ENCODE assay signal across 16 cellular contexts in the genomic region with DNA sequence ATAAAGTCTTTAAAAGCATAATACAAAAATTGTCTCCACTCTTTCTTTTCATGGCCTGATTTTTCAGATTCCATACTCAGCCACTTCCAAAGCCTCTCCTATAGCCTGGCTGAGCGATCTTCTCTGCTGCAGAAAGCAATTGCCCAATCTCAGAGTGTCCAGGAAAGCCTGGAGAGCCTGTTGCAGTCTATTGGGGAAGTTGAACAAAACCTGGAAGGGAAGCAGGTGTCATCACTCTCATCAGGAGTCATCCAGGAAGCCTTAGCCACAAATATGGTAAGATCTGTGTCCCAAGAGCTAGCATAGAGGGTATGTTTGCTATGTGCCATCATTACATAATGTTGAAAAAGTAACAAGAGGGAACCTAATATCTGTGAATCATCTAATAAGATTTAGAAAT.
A peak's percentile ranks its signal among the peaks of the same experiment; 100 is the strongest.
DNase-seq lines count a peak whose midpoint lies in the region; ATAC-seq and TF ChIP-seq lines count a peak whose summit lies in the region.
"Had no signal": no experiment of that assay in that cellular context is flagged by ENCODE, and none has a peak within 500 bp of the region (broad histone marks: within the 10 kb centered on the region; RNA-seq: fewer than 3 reads in every experiment).

No MANE protein-coding gene starts in this region.

- H3K36me3 ChIP-seq in GM23248 (ENCODE audit: low read depth) = peaks cover 32% of the 10 kb centered on the region

- no peak overlapping the region for H3K9ac ChIP-seq in GM23248

- in situ Hi-C loops in GM23248 (cut with MboI) = no loop called here

- no peak overlapping the region for H3K27ac ChIP-seq in GM23248
- H3K27ac ChIP-seq: coronary artery, pancreas had no signal

- H3K9me3 Mint-ChIP-seq in WTC11 (no peaks in the 10 kb centered on the region), glutamatergic neuron (ENCODE audit: unreplicated experiment) (peaks cover 10% of the 10 kb centered on the region)
- H3K9me3 Mint-ChIP-seq: activated B cell treated with CpG ODN at 0.5 μM for 24 hours had no signal

- DNase-seq in AG10803 (ENCODE audit: low read depth) = peak; percentile 18
- peak; percentile 11 for DNase-seq in GM23248
- DNase-seq in WTC11 (ENCODE audit: low spot score) = no peak
- DNase-seq in glutamatergic neuron = no peak
- no peak for DNase-seq in HPDE6-E6E7 (ENCODE audit: extremely low spot score)
- DNase-seq in amygdala (lab: John Stamatoyannopoulos, UW) = no peak
- no peak for DNase-seq in HT-29 (ENCODE audit: low spot score)
- no peak for DNase-seq in midbrain (lab: John Stamatoyannopoulos, UW)
- DNase-seq: activated B cell treated with CpG ODN at 0.5 μM for 24 hours; activated CD8-positive, alpha-beta memory T cell treated with anti-CD3 and anti-CD28 coated beads, Interleukin-2, amount 10 ng/mL, durations not matched to agents 7 days and 5 days; DMS79; NCI-H2171 treated with DMSO at 0.1 percent for 48 hours; pancreas; tibial artery had no signal

- H3K36me3 Mint-ChIP-seq in WTC11 (peaks cover 68% of the 10 kb centered on the region), glutamatergic neuron (ENCODE audit: unreplicated experiment) (peaks cover 7% of the 10 kb centered on the region)

- CTCF ChIA-PET in WTC11 (lab: Charles Lee) = no interaction called here

- H3K9me2 ChIP-seq in GM23248 (ENCODE audit: insufficient read depth) = no peaks in the 10 kb centered on the region

- 87 to 97% methylated on average over 1 of the region's 1 CpG for WGBS in GM23248 (ENCODE audit: low coverage in 1 of 2, low lambda C conversion rate in 2 of 2, missing lambda C conversion rate in 2 of 2), 2 experiments

- H3K27ac Mint-ChIP-seq in WTC11 = 0 out of 2 replicates have a peak overlapping the region, but pooled peaks have one; percentile 34
- H3K27ac Mint-ChIP-seq in glutamatergic neuron (ENCODE audit: unreplicated experiment) = peak overlapping the region; percentile 26
- H3K27ac Mint-ChIP-seq: activated B cell treated with CpG ODN at 0.5 μM for 24 hours had no signal

- H3K4me3 ChIP-seq in AG10803 (ENCODE audit: low read length) (no peak overlapping the region), GM23248 (no peak overlapping the region)
- H3K4me3 ChIP-seq: coronary artery, lung, pancreas, tibial artery had no signal

- no peaks in the 10 kb centered on the region for H3K27me3 Mint-ChIP-seq in WTC11 (ENCODE audit: low read depth)
- peaks cover 11% of the 10 kb centered on the region for H3K27me3 Mint-ChIP-seq in glutamatergic neuron (ENCODE audit: unreplicated experiment)
- H3K27me3 Mint-ChIP-seq: activated B cell treated with CpG ODN at 0.5 μM for 24 hours; activated CD8-positive, alpha-beta memory T cell treated with anti-CD3 and anti-CD28 coated beads, Interleukin-2, amount 10 ng/mL, durations not matched to agents 7 days and 5 days had no signal

- no peaks in the 10 kb centered on the region for H4K20me1 ChIP-seq in GM23248 (ENCODE audit: insufficient read depth)

- H3K9me3 ChIP-seq in GM23248 (ENCODE audit: low read depth) = no peaks in the 10 kb centered on the region
- H3K9me3 ChIP-seq: pancreas, tibial artery had no signal

- no peaks in the 10 kb centered on the region for H3K79me2 ChIP-seq in GM23248 (ENCODE audit: insufficient read depth)

- H3K4me2 ChIP-seq in GM23248 (ENCODE audit: unreplicated experiment) = no peak overlapping the region

- no peak for ATAC-seq in WTC11
- ATAC-seq: activated CD8-positive, alpha-beta memory T cell treated with anti-CD3 and anti-CD28 coated beads, Interleukin-2, amount 10 ng/mL, durations not matched to agents 7 days and 5 days; pancreas had no signal

- H3K27me3 ChIP-seq in GM23248 (replicated peaks; ENCODE audit: insufficient read depth) = no peaks in the 10 kb centered on the region
- H3K27me3 ChIP-seq: pancreas, tibial artery had no signal

- H3K4me1 Mint-ChIP-seq in WTC11 (no peaks in the 10 kb centered on the region), glutamatergic neuron (ENCODE audit: low read depth, unreplicated experiment) (no peaks in the 10 kb centered on the region)
- H3K4me1 Mint-ChIP-seq: activated B cell treated with CpG ODN at 0.5 μM for 24 hours; activated CD8-positive, alpha-beta memory T cell treated with anti-CD3 and anti-CD28 coated beads, Interleukin-2, amount 10 ng/mL, durations not matched to agents 7 days and 5 days had no signal

- H3F3A ChIP-seq in GM23248 (ENCODE audit: insufficient read depth) = no peaks in the 10 kb centered on the region

- no peak overlapping the region for H2AFZ ChIP-seq in GM23248

- H3K4me3 Mint-ChIP-seq in WTC11 (no peak overlapping the region), glutamatergic neuron (ENCODE audit: unreplicated experiment) (no peak overlapping the region)
- H3K4me3 Mint-ChIP-seq: activated B cell treated with CpG ODN at 0.5 μM for 24 hours; activated CD8-positive, alpha-beta memory T cell treated with anti-CD3 and anti-CD28 coated beads, Interleukin-2, amount 10 ng/mL, durations not matched to agents 7 days and 5 days had no signal

- POLR2A ChIA-PET in WTC11 (lab: Charles Lee) = no interaction called here

- H3K4me1 ChIP-seq in GM23248 (ENCODE audit: insufficient read depth) = no peaks in the 10 kb centered on the region

- TF ChIP-seq CTCF in AG10803 (conservative IDR thresholded peaks at IDR 0.05; ENCODE audit: low read length) = no peak
- no peak for TF ChIP-seq CTCF in WTC11 (IDR thresholded peaks at IDR 0.05)
- no peak for TF ChIP-seq CTCF in glutamatergic neuron (IDR thresholded peaks at IDR 0.05; ENCODE audit: partially characterized antibody, unreplicated experiment)

TF ChIP-seq in WTC11, 78 proteins besides CTCF, POLR2A, EP300 and RAD21:
- TF ChIP-seq, protein P1, sequence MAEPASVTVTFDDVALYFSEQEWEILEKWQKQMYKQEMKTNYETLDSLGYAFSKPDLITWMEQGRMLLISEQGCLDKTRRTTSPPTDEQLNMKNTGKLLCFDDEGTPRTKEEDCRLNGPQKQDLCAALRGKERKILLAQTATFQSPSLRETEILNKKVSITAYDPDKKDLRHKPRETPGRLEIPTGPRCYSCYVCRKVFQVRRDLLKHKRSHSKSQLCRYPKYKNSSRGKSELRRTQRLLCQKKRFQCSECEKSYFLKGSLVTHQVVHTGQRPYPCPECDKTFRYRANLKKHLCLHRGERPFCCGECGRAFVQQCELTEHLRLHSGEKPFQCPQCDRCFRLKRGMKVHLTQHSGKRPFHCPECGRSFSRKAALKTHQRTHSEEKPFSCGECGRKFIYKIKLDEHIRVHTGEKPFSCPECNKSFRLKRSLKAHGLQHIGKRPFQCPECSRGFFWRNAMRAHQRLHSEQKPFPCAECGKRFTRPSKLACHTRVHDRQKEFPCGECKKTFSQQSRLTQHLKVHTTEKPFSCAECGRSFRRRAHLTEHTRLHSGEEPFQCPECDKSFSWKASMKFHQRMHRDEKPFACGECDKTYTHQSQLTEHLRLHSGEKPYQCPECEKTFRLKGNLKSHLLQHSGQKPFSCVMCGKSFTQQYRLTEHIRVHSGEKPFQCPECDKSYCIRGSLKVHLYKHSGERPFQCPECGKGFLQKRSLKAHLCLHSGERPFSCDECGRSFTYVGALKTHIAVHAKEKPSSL (CRISPR knock-in tag; conservative IDR thresholded peaks at IDR 0.05) = no peak
- no peak for TF ChIP-seq KAT7 (CRISPR knock-in tag; IDR thresholded peaks at IDR 0.05; ENCODE audit: borderline replicate concordance)
- no peak for TF ChIP-seq ZBTB21 (CRISPR knock-in tag; IDR thresholded peaks at IDR 0.05; ENCODE audit: borderline replicate concordance)
- no peak for TF ChIP-seq NR3C1 (CRISPR knock-in tag; conservative IDR thresholded peaks at IDR 0.05; ENCODE audit: low read depth)

Comparison
In these comparisons a context has a peak if more than half of its experiments do, and no peak if none do; other contexts are left out.
1. DNase-seq: peak in AG10803 (single experiment) and GM23248 (single experiment); none in WTC11 (single experiment), glutamatergic neuron (single experiment), HPDE6-E6E7 (single experiment), amygdala (0 of 56), HT-29 (single experiment) and midbrain (single experiment).